ENCODE assay signal across 11 cellular contexts in the genomic region with DNA sequence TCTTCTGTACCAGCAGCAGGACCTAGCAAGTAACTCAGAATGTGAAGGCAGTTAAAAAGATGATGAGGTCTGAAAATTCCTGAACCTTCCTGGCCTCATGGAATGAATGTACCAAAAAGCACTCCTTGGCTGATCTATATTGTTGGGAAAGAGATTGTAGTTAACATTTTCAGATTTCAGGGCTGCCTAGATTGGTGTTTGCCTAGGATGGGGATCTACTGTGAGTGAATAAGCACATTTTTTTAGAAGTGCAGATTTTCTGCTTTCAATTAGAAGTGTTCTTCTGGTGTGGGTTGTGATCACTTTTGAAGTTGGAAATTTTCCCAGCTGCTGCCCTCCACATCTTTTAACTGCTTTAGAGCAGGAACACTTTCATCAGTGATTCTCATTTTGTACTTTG. TPM values are rescaled to one million over a fixed set of nuclear protein-coding genes. Genes with fewer than 3 reads are reported as not detected.
DNase-seq lines count a peak whose midpoint lies in the region; ATAC-seq and TF ChIP-seq lines count a peak whose summit lies in the region.
"Had no signal": no experiment of that assay in that cellular context is flagged by ENCODE, and none has a peak within 500 bp of the region (broad histone marks: within the 10 kb centered on the region; RNA-seq: fewer than 3 reads in every experiment).

No MANE protein-coding gene starts in this region.

- CTCF ChIA-PET in activated naive CD4-positive, alpha-beta T cell treated with anti-CD3 and anti-CD28 coated beads, Interleukin-2, amount 10 ng/mL, durations not matched to agents 7 days and 5 days (lab: Charles Lee) = interaction anchor here (8.4 kb wide), 1 partner anchor 46 kb away, joined by 71 read pairs; no protein-coding TSS in a partner anchor
- CTCF ChIA-PET in GM10248 (lab: Yijun Ruan, JAX) = no interaction called here

- ATAC-seq in activated T-helper 17 cell treated with anti-CD3 and anti-CD28 coated beads, Interleukin-2, amount 50 U/mL, for 72 hours (replicated peaks) = no peak
- ATAC-seq in gastroesophageal sphincter (no peak), HG03280 (IDR thresholded peaks at IDR 0.05; ENCODE audit: unreplicated experiment) (no peak)

- intact Hi-C loops in thyroid gland (cut with DNase I) = no loop called here

- H3K4me3 ChIP-seq in gastroesophageal sphincter (peak overlapping the region in 1 of 2 donors; percentile 10), thyroid gland (replicated peaks in 1 of 3) (no peak overlapping the region)
- H3K4me3 ChIP-seq: testis had no signal

- H3K27me3 Mint-ChIP-seq in activated naive CD4-positive, alpha-beta T cell treated with anti-CD3 and anti-CD28 coated beads, Interleukin-2, amount 10 ng/mL, durations not matched to agents 7 days and 5 days = no peaks in the 10 kb centered on the region
- H3K27me3 Mint-ChIP-seq in activated T-helper 17 cell treated with anti-CD3 and anti-CD28 coated beads, Interleukin-2, amount 50 U/mL, for 72 hours = no peaks in the 10 kb centered on the region

- H3K27ac Mint-ChIP-seq in activated naive CD4-positive, alpha-beta T cell treated with anti-CD3 and anti-CD28 coated beads, Interleukin-2, amount 10 ng/mL, durations not matched to agents 7 days and 5 days = peak overlapping the region; percentile 28
- H3K27ac Mint-ChIP-seq in activated T-helper 17 cell treated with anti-CD3 and anti-CD28 coated beads, Interleukin-2, amount 50 U/mL, for 72 hours = peak overlapping the region; percentile 64

- H3K27me3 ChIP-seq in gastroesophageal sphincter (no peaks in the 10 kb centered on the region), thyroid gland (no peaks in the 10 kb centered on the region)
- H3K27me3 ChIP-seq: testis had no signal

- H3K9me3 Mint-ChIP-seq in activated naive CD4-positive, alpha-beta T cell treated with anti-CD3 and anti-CD28 coated beads, Interleukin-2, amount 10 ng/mL, durations not matched to agents 7 days and 5 days = no peaks in the 10 kb centered on the region
- no peaks in the 10 kb centered on the region for H3K9me3 Mint-ChIP-seq in activated T-helper 17 cell treated with anti-CD3 and anti-CD28 coated beads, Interleukin-2, amount 50 U/mL, for 72 hours

- H3K36me3 ChIP-seq in gastroesophageal sphincter (no peaks in the 10 kb centered on the region), thyroid gland (peaks cover 0 to 4% of the 10 kb centered on the region in 2 donors)

- H3K27ac ChIP-seq in gastroesophageal sphincter (peak overlapping the region; percentile 34 to 97 (median 60)), thyroid gland (peak overlapping the region; percentile 38 to 100 (median 56))
- H3K27ac ChIP-seq: testis had no signal

- TF ChIP-seq POLR2A in gastroesophageal sphincter (IDR thresholded peaks at IDR 0.05) (no peak), thyroid gland (IDR thresholded peaks at IDR 0.05) (peak in 1 of 2 donors; percentile 42)

- H3K4me1 ChIP-seq in gastroesophageal sphincter (peaks cover 13 to 91% (median 52%) of the 10 kb centered on the region in 3 donors), thyroid gland (peaks cover 80 to 85% of the 10 kb centered on the region in 2 donors)

- TF ChIP-seq CTCF in gastroesophageal sphincter (IDR thresholded peaks at IDR 0.05) (no peak), thyroid gland (IDR thresholded peaks at IDR 0.05) (no peak), GM10248 (IDR thresholded peaks at IDR 0.05; ENCODE audit: control extremely low read depth, extremely low read depth, low read depth, missing control alignments) (no peak)

- POLR2A ChIA-PET in GM10248 (lab: Yijun Ruan, JAX) = no interaction called here

- peaks cover 55% of the 10 kb centered on the region for H3K36me3 Mint-ChIP-seq in activated naive CD4-positive, alpha-beta T cell treated with anti-CD3 and anti-CD28 coated beads, Interleukin-2, amount 10 ng/mL, durations not matched to agents 7 days and 5 days
- H3K36me3 Mint-ChIP-seq in activated T-helper 17 cell treated with anti-CD3 and anti-CD28 coated beads, Interleukin-2, amount 50 U/mL, for 72 hours (ENCODE audit: low read depth) = peaks cover 47% of the 10 kb centered on the region

- DNase-seq in activated naive CD4-positive, alpha-beta T cell treated with anti-CD3 and anti-CD28 coated beads, Interleukin-2, amount 10 ng/mL, durations not matched to agents 7 days and 5 days = no peak
- no peak for DNase-seq in activated naive CD4-positive, alpha-beta T cell (lab: John Stamatoyannopoulos, UW)
- DNase-seq in thyroid gland = peak; percentile 51 to 64
- no peak for DNase-seq in NCI-H748 (lab: John Stamatoyannopoulos, UW; ENCODE audit: unreplicated experiment)
- DNase-seq in GM10248 (ENCODE audit: extremely low spot score) = no peak
- DNase-seq: NCI-H1417; stimulated activated CD4-positive, alpha-beta T cell treated with anti-CD3 and anti-CD28 coated beads, Interleukin-4, amount 100 ng/mL, for 24 hours; testis had no signal

- peaks cover 86% of the 10 kb centered on the region for H3K4me1 Mint-ChIP-seq in activated naive CD4-positive, alpha-beta T cell treated with anti-CD3 and anti-CD28 coated beads, Interleukin-2, amount 10 ng/mL, durations not matched to agents 7 days and 5 days
- H3K4me1 Mint-ChIP-seq in activated T-helper 17 cell treated with anti-CD3 and anti-CD28 coated beads, Interleukin-2, amount 50 U/mL, for 72 hours = peaks cover 43% of the 10 kb centered on the region

- H3K9me3 ChIP-seq in gastroesophageal sphincter (no peaks in the 10 kb centered on the region), thyroid gland (no peaks in the 10 kb centered on the region)
- H3K9me3 ChIP-seq: testis had no signal

- no peak for TF ChIP-seq EP300 in gastroesophageal sphincter (IDR thresholded peaks at IDR 0.05)

- H3K4me3 Mint-ChIP-seq in activated naive CD4-positive, alpha-beta T cell treated with anti-CD3 and anti-CD28 coated beads, Interleukin-2, amount 10 ng/mL, durations not matched to agents 7 days and 5 days = no peak overlapping the region
- peak overlapping the region; percentile 94 for H3K4me3 Mint-ChIP-seq in activated T-helper 17 cell treated with anti-CD3 and anti-CD28 coated beads, Interleukin-2, amount 50 U/mL, for 72 hours

RNA-seq across cellular contexts. Expression of a gene that starts 6.2 kb away (rescaled TPM):
- 1 to 10 TPM; 5.4 to 6.0 TPM for total RNA-seq in activated T-helper 17 cell treated with anti-CD3 and anti-CD28 coated beads, Interleukin-2, amount 50 U/mL, for 72 hours
- total RNA-seq in gastroesophageal sphincter (100 to 1,000 TPM in 1 of 4 donors, 10 to 100 TPM in 3; 49.9 to 131 (median 79.3) TPM), thyroid gland (100 to 1,000 TPM in 1 of 4 donors, 10 to 100 TPM in 3; 61.8 to 108 (median 92.0) TPM)

Comparison
In these comparisons a context has a peak if more than half of its experiments do, and no peak if none do; other contexts are left out.
1. DNase-seq: peak in thyroid gland (2 of 2); none in activated naive CD4-positive, alpha-beta T cell treated with anti-CD3 and anti-CD28 coated beads, Interleukin-2, amount 10 ng/mL, durations not matched to agents 7 days and 5 days (single experiment), activated naive CD4-positive, alpha-beta T cell (0 of 4), NCI-H748 (single experiment) and GM10248 (single experiment).
2. RNA of a gene that starts 6.2 kb away (total RNA-seq): 61.8 to 108 TPM in thyroid gland and 49.9 to 131 TPM in gastroesophageal sphincter; 5.4 to 6.0 TPM in activated T-helper 17 cell treated with anti-CD3 and anti-CD28 coated beads, Interleukin-2, amount 50 U/mL, for 72 hours; every median in the first group is over 4 times any median in the second.